In the genomic region with DNA sequence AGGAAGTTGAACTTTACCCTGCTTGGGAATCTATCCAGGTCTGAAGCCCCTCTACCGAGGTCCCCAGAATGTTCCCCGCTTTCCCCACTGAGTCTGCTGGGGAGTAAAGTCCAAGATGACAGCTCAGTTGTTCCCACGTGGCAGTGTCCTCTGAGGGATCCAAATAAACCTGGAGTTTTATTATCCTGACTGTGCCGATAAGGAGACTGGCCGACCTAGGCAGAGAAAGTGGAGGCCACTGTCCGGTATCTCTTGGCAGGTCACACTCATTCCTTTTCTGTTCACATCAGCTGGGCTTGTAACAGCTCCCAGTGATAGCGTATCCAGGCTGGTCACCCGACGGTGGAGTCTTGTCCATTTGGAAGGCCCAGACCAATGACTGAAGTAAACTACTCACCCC, we compare ENCODE assay signal across 1 cellular context.
TF ChIP-seq lines count a peak whose summit lies in the region.

No MANE protein-coding gene starts in this region.

TF ChIP-seq in WTC11, 78 proteins besides CTCF, POLR2A, EP300 and RAD21 (continued from another document):
- TF ChIP-seq KAT7 (CRISPR knock-in tag; IDR thresholded peaks at IDR 0.05; ENCODE audit: borderline replicate concordance), result no peak
- TF ChIP-seq, protein P1, sequence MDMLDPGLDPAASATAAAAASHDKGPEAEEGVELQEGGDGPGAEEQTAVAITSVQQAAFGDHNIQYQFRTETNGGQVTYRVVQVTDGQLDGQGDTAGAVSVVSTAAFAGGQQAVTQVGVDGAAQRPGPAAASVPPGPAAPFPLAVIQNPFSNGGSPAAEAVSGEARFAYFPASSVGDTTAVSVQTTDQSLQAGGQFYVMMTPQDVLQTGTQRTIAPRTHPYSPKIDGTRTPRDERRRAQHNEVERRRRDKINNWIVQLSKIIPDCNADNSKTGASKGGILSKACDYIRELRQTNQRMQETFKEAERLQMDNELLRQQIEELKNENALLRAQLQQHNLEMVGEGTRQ (CRISPR knock-in tag; IDR thresholded peaks at IDR 0.05), result no peak
- no peak for TF ChIP-seq NR2C2 (CRISPR knock-in tag; IDR thresholded peaks at IDR 0.05)
- TF ChIP-seq RORB (CRISPR knock-in tag; IDR thresholded peaks at IDR 0.05), result no peak
- TF ChIP-seq, protein P2, sequence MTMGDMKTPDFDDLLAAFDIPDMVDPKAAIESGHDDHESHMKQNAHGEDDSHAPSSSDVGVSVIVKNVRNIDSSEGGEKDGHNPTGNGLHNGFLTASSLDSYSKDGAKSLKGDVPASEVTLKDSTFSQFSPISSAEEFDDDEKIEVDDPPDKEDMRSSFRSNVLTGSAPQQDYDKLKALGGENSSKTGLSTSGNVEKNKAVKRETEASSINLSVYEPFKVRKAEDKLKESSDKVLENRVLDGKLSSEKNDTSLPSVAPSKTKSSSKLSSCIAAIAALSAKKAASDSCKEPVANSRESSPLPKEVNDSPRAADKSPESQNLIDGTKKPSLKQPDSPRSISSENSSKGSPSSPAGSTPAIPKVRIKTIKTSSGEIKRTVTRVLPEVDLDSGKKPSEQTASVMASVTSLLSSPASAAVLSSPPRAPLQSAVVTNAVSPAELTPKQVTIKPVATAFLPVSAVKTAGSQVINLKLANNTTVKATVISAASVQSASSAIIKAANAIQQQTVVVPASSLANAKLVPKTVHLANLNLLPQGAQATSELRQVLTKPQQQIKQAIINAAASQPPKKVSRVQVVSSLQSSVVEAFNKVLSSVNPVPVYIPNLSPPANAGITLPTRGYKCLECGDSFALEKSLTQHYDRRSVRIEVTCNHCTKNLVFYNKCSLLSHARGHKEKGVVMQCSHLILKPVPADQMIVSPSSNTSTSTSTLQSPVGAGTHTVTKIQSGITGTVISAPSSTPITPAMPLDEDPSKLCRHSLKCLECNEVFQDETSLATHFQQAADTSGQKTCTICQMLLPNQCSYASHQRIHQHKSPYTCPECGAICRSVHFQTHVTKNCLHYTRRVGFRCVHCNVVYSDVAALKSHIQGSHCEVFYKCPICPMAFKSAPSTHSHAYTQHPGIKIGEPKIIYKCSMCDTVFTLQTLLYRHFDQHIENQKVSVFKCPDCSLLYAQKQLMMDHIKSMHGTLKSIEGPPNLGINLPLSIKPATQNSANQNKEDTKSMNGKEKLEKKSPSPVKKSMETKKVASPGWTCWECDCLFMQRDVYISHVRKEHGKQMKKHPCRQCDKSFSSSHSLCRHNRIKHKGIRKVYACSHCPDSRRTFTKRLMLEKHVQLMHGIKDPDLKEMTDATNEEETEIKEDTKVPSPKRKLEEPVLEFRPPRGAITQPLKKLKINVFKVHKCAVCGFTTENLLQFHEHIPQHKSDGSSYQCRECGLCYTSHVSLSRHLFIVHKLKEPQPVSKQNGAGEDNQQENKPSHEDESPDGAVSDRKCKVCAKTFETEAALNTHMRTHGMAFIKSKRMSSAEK (CRISPR knock-in tag; IDR thresholded peaks at IDR 0.05; ENCODE audit: borderline replicate concordance), result no peak
- TF ChIP-seq, protein P3, sequence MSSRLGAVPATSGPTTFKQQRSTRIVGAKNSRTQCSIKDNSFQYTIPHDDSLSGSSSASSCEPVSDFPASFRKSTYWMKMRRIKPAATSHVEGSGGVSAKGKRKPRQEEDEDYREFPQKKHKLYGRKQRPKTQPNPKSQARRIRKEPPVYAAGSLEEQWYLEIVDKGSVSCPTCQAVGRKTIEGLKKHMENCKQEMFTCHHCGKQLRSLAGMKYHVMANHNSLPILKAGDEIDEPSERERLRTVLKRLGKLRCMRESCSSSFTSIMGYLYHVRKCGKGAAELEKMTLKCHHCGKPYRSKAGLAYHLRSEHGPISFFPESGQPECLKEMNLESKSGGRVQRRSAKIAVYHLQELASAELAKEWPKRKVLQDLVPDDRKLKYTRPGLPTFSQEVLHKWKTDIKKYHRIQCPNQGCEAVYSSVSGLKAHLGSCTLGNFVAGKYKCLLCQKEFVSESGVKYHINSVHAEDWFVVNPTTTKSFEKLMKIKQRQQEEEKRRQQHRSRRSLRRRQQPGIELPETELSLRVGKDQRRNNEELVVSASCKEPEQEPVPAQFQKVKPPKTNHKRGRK (CRISPR knock-in tag; IDR thresholded peaks at IDR 0.05; ENCODE audit: borderline replicate concordance), result no peak
- no peak for TF ChIP-seq ZNF232 (CRISPR knock-in tag; IDR thresholded peaks at IDR 0.05)
- no peak for TF ChIP-seq ZNF423 (CRISPR knock-in tag; IDR thresholded peaks at IDR 0.05)
- TF ChIP-seq ZNF396 (CRISPR knock-in tag; IDR thresholded peaks at IDR 0.05; ENCODE audit: borderline replicate concordance), result no peak
- TF ChIP-seq PRRX2 (CRISPR knock-in tag; IDR thresholded peaks at IDR 0.05), result no peak
- no peak for TF ChIP-seq ZNF121 (CRISPR knock-in tag; IDR thresholded peaks at IDR 0.05)
- TF ChIP-seq, protein P4, sequence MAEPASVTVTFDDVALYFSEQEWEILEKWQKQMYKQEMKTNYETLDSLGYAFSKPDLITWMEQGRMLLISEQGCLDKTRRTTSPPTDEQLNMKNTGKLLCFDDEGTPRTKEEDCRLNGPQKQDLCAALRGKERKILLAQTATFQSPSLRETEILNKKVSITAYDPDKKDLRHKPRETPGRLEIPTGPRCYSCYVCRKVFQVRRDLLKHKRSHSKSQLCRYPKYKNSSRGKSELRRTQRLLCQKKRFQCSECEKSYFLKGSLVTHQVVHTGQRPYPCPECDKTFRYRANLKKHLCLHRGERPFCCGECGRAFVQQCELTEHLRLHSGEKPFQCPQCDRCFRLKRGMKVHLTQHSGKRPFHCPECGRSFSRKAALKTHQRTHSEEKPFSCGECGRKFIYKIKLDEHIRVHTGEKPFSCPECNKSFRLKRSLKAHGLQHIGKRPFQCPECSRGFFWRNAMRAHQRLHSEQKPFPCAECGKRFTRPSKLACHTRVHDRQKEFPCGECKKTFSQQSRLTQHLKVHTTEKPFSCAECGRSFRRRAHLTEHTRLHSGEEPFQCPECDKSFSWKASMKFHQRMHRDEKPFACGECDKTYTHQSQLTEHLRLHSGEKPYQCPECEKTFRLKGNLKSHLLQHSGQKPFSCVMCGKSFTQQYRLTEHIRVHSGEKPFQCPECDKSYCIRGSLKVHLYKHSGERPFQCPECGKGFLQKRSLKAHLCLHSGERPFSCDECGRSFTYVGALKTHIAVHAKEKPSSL (CRISPR knock-in tag; conservative IDR thresholded peaks at IDR 0.05), result no peak
- TF ChIP-seq, protein P5, sequence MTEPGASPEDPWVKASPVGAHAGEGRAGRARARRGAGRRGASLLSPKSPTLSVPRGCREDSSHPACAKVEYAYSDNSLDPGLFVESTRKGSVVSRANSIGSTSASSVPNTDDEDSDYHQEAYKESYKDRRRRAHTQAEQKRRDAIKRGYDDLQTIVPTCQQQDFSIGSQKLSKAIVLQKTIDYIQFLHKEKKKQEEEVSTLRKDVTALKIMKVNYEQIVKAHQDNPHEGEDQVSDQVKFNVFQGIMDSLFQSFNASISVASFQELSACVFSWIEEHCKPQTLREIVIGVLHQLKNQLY (CRISPR knock-in tag; IDR thresholded peaks at IDR 0.05), result no peak
TF ChIP-seq in WTC11: peak in this region for 0.
